ENCODE assay signal across 24 cellular contexts in the genomic region with DNA sequence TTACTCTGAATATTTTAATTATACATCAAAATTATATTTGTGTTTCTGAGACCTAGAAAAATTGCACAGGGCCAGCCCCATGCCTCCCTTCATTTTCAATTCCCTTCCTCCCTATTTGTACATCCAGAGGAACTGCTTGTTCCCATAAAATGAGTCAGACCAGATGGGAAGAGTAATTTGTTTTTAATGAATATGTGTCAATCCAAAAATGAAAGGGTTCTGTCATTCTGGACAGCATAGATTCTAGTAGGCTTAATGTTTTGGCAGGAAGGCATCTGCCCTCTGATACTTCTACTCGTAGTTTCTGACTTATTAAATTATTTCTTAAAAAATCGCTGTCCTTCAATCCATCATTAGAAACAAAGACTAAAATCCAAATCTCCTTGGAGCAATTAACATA.
"Had no signal": no experiment of that assay in that cellular context is flagged by ENCODE, and none has a peak within 500 bp of the region (broad histone marks: within the 10 kb centered on the region; RNA-seq: fewer than 3 reads in every experiment).

No MANE protein-coding gene starts in this region.

- H3K27me3 Mint-ChIP-seq: activated naive CD4-positive, alpha-beta T cell treated with anti-CD3 and anti-CD28 coated beads, Interleukin-2, amount 50 U/mL, for 24 hours; brain; naive B cell had no signal

- H3K36me3 ChIP-seq: heart left ventricle, lower lobe of right lung, prostate gland, stomach, transverse colon had no signal

- H3K27ac Mint-ChIP-seq: activated CD8-positive, alpha-beta T cell treated with anti-CD3 and anti-CD28 coated beads, Interleukin-2, amount 10 ng/mL, durations not matched to agents 7 days and 5 days; activated naive CD4-positive, alpha-beta T cell treated with anti-CD3 and anti-CD28 coated beads, Interleukin-2, amount 50 U/mL, for 24 hours; activated T-helper 1 cell treated with anti-CD3 and anti-CD28 coated beads, Interleukin-12 subunit alpha, Interleukin-12 subunit beta, Interleukin-2, Interleukin-4 antibody, amounts not matched to agents 30 ng/mL and 10 ng/mL and 1 ng/mL, durations not matched to agents 14 hours and 24 hours and 36 hours; brain; naive B cell; stimulated activated effector memory CD8-positive, alpha-beta T cell treated with anti-CD3 and anti-CD28 coated beads, Interleukin-12 subunit alpha, Interleukin-12 subunit beta, amount 100 ng/mL, for 72 hours had no signal

- H3K4me3 ChIP-seq: heart left ventricle, lower lobe of right lung, prostate gland, skin epidermis, stomach, transverse colon had no signal

- H3K36me3 Mint-ChIP-seq: activated naive CD4-positive, alpha-beta T cell treated with anti-CD3 and anti-CD28 coated beads, Interleukin-2, amount 50 U/mL, for 24 hours; brain; naive B cell; stimulated activated effector memory CD8-positive, alpha-beta T cell treated with anti-CD3 and anti-CD28 coated beads, Interleukin-12 subunit alpha, Interleukin-12 subunit beta, amount 100 ng/mL, for 72 hours had no signal

- H3K4me1 Mint-ChIP-seq: activated naive CD4-positive, alpha-beta T cell treated with anti-CD3 and anti-CD28 coated beads, Interleukin-2, amount 50 U/mL, for 24 hours; naive B cell; neural crest cell; stimulated activated effector memory CD8-positive, alpha-beta T cell treated with anti-CD3 and anti-CD28 coated beads, Interleukin-12 subunit alpha, Interleukin-12 subunit beta, amount 100 ng/mL, for 72 hours had no signal

- DNase-seq: activated CD4-positive, alpha-beta T cell treated with anti-CD3 and anti-CD28 coated beads for 1 hour; activated CD4-positive, alpha-beta T cell treated with anti-CD3 and anti-CD28 coated beads, Interleukin-2, amount 50 U/mL, for 1 hour; activated CD8-positive, alpha-beta T cell treated with anti-CD3 and anti-CD28 coated beads, Interleukin-2, amount 10 ng/mL, durations not matched to agents 7 days and 5 days; activated gamma-delta T cell treated with Interleukin-2 at 50 U/mL for 16 hours; aorta; caudate nucleus; dermis blood vessel endothelial cell; effector CD8-positive, alpha-beta T cell; heart left ventricle; islet precursor cell; left colon; lower lobe of right lung; naive B cell; stimulated activated CD4-positive, alpha-beta T cell treated with anti-CD3 and anti-CD28 coated beads, Interleukin-2, amount 100 ng/mL, for 24 hours; stomach; T-helper 9 cell; transverse colon had no signal

- H3K27ac ChIP-seq: lower lobe of right lung, prostate gland, stomach, transverse colon had no signal

- H3K9me3 Mint-ChIP-seq: activated naive CD4-positive, alpha-beta T cell treated with anti-CD3 and anti-CD28 coated beads, Interleukin-2, amount 50 U/mL, for 24 hours; activated T-helper 1 cell treated with anti-CD3 and anti-CD28 coated beads, Interleukin-12 subunit alpha, Interleukin-12 subunit beta, Interleukin-2, Interleukin-4 antibody, amounts not matched to agents 30 ng/mL and 10 ng/mL and 1 ng/mL, durations not matched to agents 14 hours and 24 hours and 36 hours; brain; naive B cell; neural crest cell; stimulated activated effector memory CD8-positive, alpha-beta T cell treated with anti-CD3 and anti-CD28 coated beads, Interleukin-12 subunit alpha, Interleukin-12 subunit beta, amount 100 ng/mL, for 72 hours had no signal

- H3K4me3 Mint-ChIP-seq: activated CD8-positive, alpha-beta T cell treated with anti-CD3 and anti-CD28 coated beads, Interleukin-2, amount 10 ng/mL, durations not matched to agents 7 days and 5 days; activated naive CD4-positive, alpha-beta T cell treated with anti-CD3 and anti-CD28 coated beads, Interleukin-2, amount 50 U/mL, for 24 hours; activated T-helper 1 cell treated with anti-CD3 and anti-CD28 coated beads, Interleukin-12 subunit alpha, Interleukin-12 subunit beta, Interleukin-2, Interleukin-4 antibody, amounts not matched to agents 30 ng/mL and 10 ng/mL and 1 ng/mL, durations not matched to agents 14 hours and 24 hours and 36 hours; brain; naive B cell; neural crest cell; stimulated activated effector memory CD8-positive, alpha-beta T cell treated with anti-CD3 and anti-CD28 coated beads, Interleukin-12 subunit alpha, Interleukin-12 subunit beta, amount 100 ng/mL, for 72 hours had no signal

- H3K4me1 ChIP-seq: lower lobe of right lung, prostate gland, stomach, transverse colon had no signal

- H3K9me3 ChIP-seq: heart left ventricle, lower lobe of right lung, prostate gland, stomach, transverse colon had no signal

- H3K27me3 ChIP-seq: heart left ventricle, stomach, transverse colon had no signal

- ATAC-seq: activated CD8-positive, alpha-beta T cell treated with anti-CD3 and anti-CD28 coated beads, Interleukin-2, amount 10 ng/mL, durations not matched to agents 7 days and 5 days; left colon; lower lobe of right lung; stimulated activated effector memory CD8-positive, alpha-beta T cell treated with anti-CD3 and anti-CD28 coated beads, Interleukin-12 subunit alpha, Interleukin-12 subunit beta, amount 100 ng/mL, for 72 hours had no signal
